In genomic region chr4:7808752-7809151, GRCh38 we compare ENCODE assay signal across 17 cellular contexts.
DNase-seq lines count a peak whose midpoint lies in the region; ATAC-seq and TF ChIP-seq lines count a peak whose summit lies in the region.
"Had no signal": no experiment of that assay in that cellular context is flagged by ENCODE, and none has a peak within 500 bp of the region (broad histone marks: within the 10 kb centered on the region; RNA-seq: fewer than 3 reads in every experiment).

No MANE protein-coding gene starts in this region.

- TF ChIP-seq CTCF in HFFc6 (IDR thresholded peaks at IDR 0.05) = no peak
- TF ChIP-seq CTCF in RWPE1 (conservative IDR thresholded peaks at IDR 0.05; ENCODE audit: low read depth) = no peak
- no peak for TF ChIP-seq CTCF in osteoblast (IDR thresholded peaks at IDR 0.05; ENCODE audit: extremely low read depth, low read depth, low read length)

- H3K4me2 ChIP-seq in osteoblast (ENCODE audit: insufficient read depth, low read length) = no peak overlapping the region

- H2AFZ ChIP-seq in osteoblast (ENCODE audit: low read length) = no peak overlapping the region

- no peaks in the 10 kb centered on the region for H3K27me3 ChIP-seq in osteoblast (ENCODE audit: insufficient read depth, low read length)
- H3K27me3 ChIP-seq: neutrophil, tibial nerve had no signal

- H3K4me3 Mint-ChIP-seq in HFFc6 = peak overlapping the region; percentile 61
- H3K4me3 Mint-ChIP-seq: activated naive CD8-positive, alpha-beta T cell treated with anti-CD3 and anti-CD28 coated beads for 36 hours; WTC11 had no signal

- H3K27ac ChIP-seq in RWPE1 (peak overlapping the region; percentile 40; the same call in 1 of the 2 replicates), epithelial cell of prostate (peak overlapping the region; percentile 16), osteoblast (ENCODE audit: low read depth, low read length) (peak overlapping the region; percentile 80)
- H3K27ac ChIP-seq: lower lobe of right lung, neutrophil had no signal

- H3K36me3 ChIP-seq in osteoblast (ENCODE audit: insufficient read depth, low read length) = peaks cover 92% of the 10 kb centered on the region
- H3K36me3 ChIP-seq: lower lobe of right lung had no signal

- peaks cover 50% of the 10 kb centered on the region for H3K4me1 ChIP-seq in osteoblast (ENCODE audit: insufficient read depth, low read length)

- H3K27me3 Mint-ChIP-seq in HFFc6 (ENCODE audit: insufficient read depth) = peaks cover 38% of the 10 kb centered on the region
- H3K27me3 Mint-ChIP-seq: activated naive CD8-positive, alpha-beta T cell treated with anti-CD3 and anti-CD28 coated beads for 36 hours had no signal

- CTCF ChIA-PET in RWPE1 (lab: Yijun Ruan, JAX) = no interaction called here

- H3K79me2 ChIP-seq in osteoblast (ENCODE audit: insufficient read depth, low read length) = peaks cover 90% of the 10 kb centered on the region

- POLR2A ChIA-PET in RWPE1 (lab: Yijun Ruan, JAX; ENCODE audit: low non-redundant PET) = no interaction called here

- no peak overlapping the region for H3K4me3 ChIP-seq in osteoblast (ENCODE audit: insufficient read depth, low read length)
- H3K4me3 ChIP-seq: lower lobe of right lung, tibial nerve had no signal

- DNase-seq in HFFc6 = peak; percentile 71
- peak; percentile 16 for DNase-seq in RWPE1 (ENCODE audit: low spot score)
- peak; percentile 72 for DNase-seq in epithelial cell of prostate (ENCODE audit: low read depth, low spot score)
- DNase-seq in osteoblast (ENCODE audit: insufficient read length, low spot score, missing footprints) = no peak
- DNase-seq in cerebellar cortex (ENCODE audit: low spot score) = no peak
- no peak for DNase-seq in GM19238 (ENCODE audit: insufficient read length, low spot score)
- no peak for DNase-seq in KG1 (lab: John Stamatoyannopoulos, UW)
- DNase-seq: activated CD8-positive, alpha-beta memory T cell treated with anti-CD3 and anti-CD28 coated beads, Interleukin-2, amount 50 U/mL, for 4 hours; activated naive CD8-positive, alpha-beta T cell treated with anti-CD3 and anti-CD28 coated beads for 36 hours; Calu3; hippocampal formation; lower lobe of right lung; stimulated activated CD4-positive, alpha-beta T cell treated with anti-CD3 and anti-CD28 coated beads, Interleukin-12 subunit alpha, Interleukin-12 subunit beta, amount 100 ng/mL, for 4 hours had no signal

- peaks cover 33% of the 10 kb centered on the region for H3K9me3 Mint-ChIP-seq in HFFc6
- H3K9me3 Mint-ChIP-seq: activated naive CD8-positive, alpha-beta T cell treated with anti-CD3 and anti-CD28 coated beads for 36 hours; WTC11 had no signal

- H3K4me1 Mint-ChIP-seq in HFFc6 (ENCODE audit: low read depth) = peaks cover 92% of the 10 kb centered on the region

- peaks cover 88% of the 10 kb centered on the region for H3K36me3 Mint-ChIP-seq in HFFc6 (ENCODE audit: low read depth)

- peak overlapping the region; percentile 78 for H3K27ac Mint-ChIP-seq in HFFc6
- H3K27ac Mint-ChIP-seq: activated naive CD8-positive, alpha-beta T cell treated with anti-CD3 and anti-CD28 coated beads for 36 hours; WTC11 had no signal

- H3K9me3 ChIP-seq in osteoblast (ENCODE audit: low read depth, low read length) = peaks cover 14% of the 10 kb centered on the region
- H3K9me3 ChIP-seq: lower lobe of right lung, neutrophil, tibial nerve had no signal

- ATAC-seq in GM21723 (IDR thresholded peaks at IDR 0.05; ENCODE audit: unreplicated experiment) = no peak
- ATAC-seq: lower lobe of right lung, WTC11 had no signal

- H4K20me1 ChIP-seq in osteoblast (ENCODE audit: insufficient read depth, low read length) = peaks cover 12% of the 10 kb centered on the region

Comparison
In these comparisons a context has a peak if more than half of its experiments do, and no peak if none do; other contexts are left out.
1. DNase-seq: peak in HFFc6 (single experiment), RWPE1 (single experiment) and epithelial cell of prostate (single experiment); none in osteoblast (single experiment), cerebellar cortex (single experiment), GM19238 (single experiment) and KG1 (single experiment).
2. H3K27ac ChIP-seq: peak in every context shown above with its lines; median percentile 80 in osteoblast; 40 in RWPE1; 16 in epithelial cell of prostate.